In genomic region chr14:95442633-95443021, GRCh38 we compare ENCODE assay signal across 8 cellular contexts.
A peak's percentile ranks its signal among the peaks of the same experiment; 100 is the strongest.
DNase-seq lines count a peak whose midpoint lies in the region; ATAC-seq, FAIRE-seq and TF ChIP-seq lines count a peak whose summit lies in the region.

No MANE protein-coding gene starts in this region.

- ATAC-seq in GM18907 (IDR thresholded peaks at IDR 0.05; ENCODE audit: unreplicated experiment) (peak; percentile 79), HG03342 (IDR thresholded peaks at IDR 0.05; ENCODE audit: unreplicated experiment) (peak; percentile 78), HepG2 (peak; percentile 90)

- TF ChIP-seq EP300 in HepG2 (IDR thresholded peaks at IDR 0.05; ENCODE audit: low read depth in 2 of 2, low read length in 2 of 2) (no peak), HepG2 (CRISPR knock-in tag; IDR thresholded peaks at IDR 0.05; ENCODE audit: borderline replicate concordance) (no peak)

- no peak overlapping the region for H3K9ac ChIP-seq in HepG2 (ENCODE audit: insufficient read depth, low read depth, low read length)

- POLR2A ChIA-PET in HepG2 (lab: Yijun Ruan, JAX) = interaction anchor here (1.1 to 6.6 kb wide), 7 partner anchors 10 to 108 kb away, joined by 3 to 104 read pairs (median 6); partner anchors contain the start of gene GLRX5

- H3K4me2 ChIP-seq in HepG2 (ENCODE audit: low read depth, low read length) = no peak overlapping the region

- no peak overlapping the region for H2AFZ ChIP-seq in HepG2 (ENCODE audit: low read length)

- H3K27me3 ChIP-seq in HepG2 (ENCODE audit: control insufficient read depth in 1 of 2, insufficient read depth in 2 of 2, low read length in 2 of 2) = no peaks in the 10 kb centered on the region

- peaks cover 45% of the 10 kb centered on the region for H3K4me1 ChIP-seq in HepG2 (ENCODE audit: insufficient read depth, low read length)

- no peaks in the 10 kb centered on the region for H3K79me2 ChIP-seq in HepG2 (ENCODE audit: insufficient read depth, low read length)

- TF ChIP-seq CTCF in AG09309 (IDR thresholded peaks at IDR 0.05; ENCODE audit: control insufficient read depth, insufficient read depth, low read depth, low read length, missing control alignments) = peak; percentile 91
- peak; percentile 95 for TF ChIP-seq CTCF in HepG2 (CRISPR knock-in tag; IDR thresholded peaks at IDR 0.05)

- 31% methylated on average over 2 of the region's 5 CpGs for WGBS in HepG2 (ENCODE audit: low lambda C conversion rate)

- H3K4me3 ChIP-seq in AG09309 (ENCODE audit: control insufficient read depth, low read depth, low read length) (no peak overlapping the region), HepG2 (replicated peaks in 1 of 3; ENCODE audit: insufficient read depth in 1 of 3, low read depth in 2 of 3, low read length in 3 of 3) (no peak overlapping the region)

- peak; percentile 67 for FAIRE-seq in HepG2 (lab: Jason Lieb, UNC)

- CTCF ChIA-PET in HepG2 (lab: Yijun Ruan, JAX; ENCODE audit: low intra/inter-chr PET ratio, low total read pairs) = interaction anchor here (0.9 to 3.3 kb wide), 5 partner anchors 9 to 118 kb away, joined by 3 to 18 read pairs (median 5); no protein-coding TSS in a partner anchor

- peak; percentile 35 for DNase-seq in AG09309 (ENCODE audit: low read depth)
- DNase-seq in NCI-H345 treated with DMSO at 0.1 percent for 48 hours (lab: John Stamatoyannopoulos, UW; ENCODE audit: unreplicated experiment) = peak; percentile 61
- peak; percentile 68 to 69 for DNase-seq in activated CD4-positive, alpha-beta T cell treated with anti-CD3 and anti-CD28 coated beads for 24 hours (ENCODE audit: low read depth in 2 of 2)
- DNase-seq in cerebellum (ENCODE audit: low spot score) = peak; percentile 89
- peak; percentile 66 for DNase-seq in HepG2 (ENCODE audit: low spot score)
- peak; percentile 56 to 73 (median 64) for DNase-seq in stimulated activated CD4-positive, alpha-beta T cell treated with anti-CD3 and anti-CD28 coated beads, TNF-alpha, amount 100 ng/mL, for 24 hours (ENCODE audit: low read depth in 3 of 3)

- H4K20me1 ChIP-seq in HepG2 (ENCODE audit: insufficient read depth, low read length) = no peaks in the 10 kb centered on the region

- intact Hi-C loops in HepG2 (cut with micrococcal nuclease; ENCODE audit: unreplicated experiment) = loop anchor here (1.0 kb wide), 1 partner anchor 85 kb away; no protein-coding TSS in a partner anchor

- in situ Hi-C loops in HepG2 (cut with HindIII; ENCODE audit: extremely low pct_ligation_motif_present, low pct_unique_long_range_greater_than_20kb) = loop anchor here (5.0 kb wide), 1 partner anchor 90 kb away; no protein-coding TSS in a partner anchor

- no peak for TF ChIP-seq POLR2A in HepG2 (IDR thresholded peaks at IDR 0.05; ENCODE audit: insufficient read depth in 1 of 2, low read depth in 2 of 2, low read length in 2 of 2)

- H3K9me3 ChIP-seq in HepG2 (ENCODE audit: low read length) = no peaks in the 10 kb centered on the region

- H3K36me3 ChIP-seq in HepG2 (replicated peaks in 1 of 2; ENCODE audit: control insufficient read depth in 1 of 2, insufficient read depth in 2 of 2, low read length in 2 of 2) = peaks cover 0 to 14% of the 10 kb centered on the region in 2 experiments; a peak in 2 of 5 replicates

- TF ChIP-seq RAD21 in HepG2 (CRISPR knock-in tag; IDR thresholded peaks at IDR 0.05) = peak; percentile 91

- peak overlapping the region; percentile 80 for H3K27ac ChIP-seq in HepG2 (ENCODE audit: extremely low read length, insufficient read depth, low read length)

- BruUV-seq in HepG2 (replicated peaks; lab: Mats Ljungman, UMichigan) = no TSS peak

TF ChIP-seq in HepG2, 621 proteins besides CTCF, POLR2A, EP300 and RAD21 (continues in another document):
- no peak for TF ChIP-seq HOXA3 (CRISPR knock-in tag; IDR thresholded peaks at IDR 0.05)
- no peak for TF ChIP-seq NFYB (CRISPR knock-in tag; IDR thresholded peaks at IDR 0.05)
- TF ChIP-seq NONO (IDR thresholded peaks at IDR 0.05) = no peak
- TF ChIP-seq NONO (CRISPR knock-in tag; conservative IDR thresholded peaks at IDR 0.05) = 0 out of 2 replicates have a peak, but pooled peaks have one; percentile 22
- TF ChIP-seq ZSCAN9 (CRISPR knock-in tag; IDR thresholded peaks at IDR 0.05; ENCODE audit: borderline replicate concordance) = 0 out of 2 replicates have a peak, but pooled peaks have one; percentile 25
- peak; percentile 42; the same call in 1 of the 2 replicates for TF ChIP-seq ZNF574 (CRISPR knock-in tag; IDR thresholded peaks at IDR 0.05)
- 0 out of 2 replicates have a peak, but pooled peaks have one; percentile 26 for TF ChIP-seq SOX5 (CRISPR knock-in tag; IDR thresholded peaks at IDR 0.05; ENCODE audit: borderline replicate concordance)
- TF ChIP-seq ZNF724P (CRISPR knock-in tag; IDR thresholded peaks at IDR 0.05; ENCODE audit: borderline replicate concordance) = no peak
- no peak for TF ChIP-seq HOXA5 (CRISPR knock-in tag; IDR thresholded peaks at IDR 0.05)
- TF ChIP-seq ARID5B (CRISPR knock-in tag; IDR thresholded peaks at IDR 0.05) = peak; percentile 31; the same call in 1 of the 2 replicates
- TF ChIP-seq TOPORS (CRISPR knock-in tag; IDR thresholded peaks at IDR 0.05) = no peak
- TF ChIP-seq SKI (IDR thresholded peaks at IDR 0.05; ENCODE audit: partially characterized antibody) = no peak
- TF ChIP-seq GMEB2 (CRISPR knock-in tag; IDR thresholded peaks at IDR 0.05; ENCODE audit: low read depth) = no peak

Comparison
In these comparisons a context has a peak if more than half of its experiments do, and no peak if none do; other contexts are left out.
1. DNase-seq: peak in every context shown above with its lines; median percentile 89 in cerebellum; 68 in activated CD4-positive, alpha-beta T cell treated with anti-CD3 and anti-CD28 coated beads for 24 hours; 66 in HepG2; 64 in stimulated activated CD4-positive, alpha-beta T cell treated with anti-CD3 and anti-CD28 coated beads, TNF-alpha, amount 100 ng/mL, for 24 hours; 61 in NCI-H345 treated with DMSO at 0.1 percent for 48 hours; 35 in AG09309.